In the genomic region with DNA sequence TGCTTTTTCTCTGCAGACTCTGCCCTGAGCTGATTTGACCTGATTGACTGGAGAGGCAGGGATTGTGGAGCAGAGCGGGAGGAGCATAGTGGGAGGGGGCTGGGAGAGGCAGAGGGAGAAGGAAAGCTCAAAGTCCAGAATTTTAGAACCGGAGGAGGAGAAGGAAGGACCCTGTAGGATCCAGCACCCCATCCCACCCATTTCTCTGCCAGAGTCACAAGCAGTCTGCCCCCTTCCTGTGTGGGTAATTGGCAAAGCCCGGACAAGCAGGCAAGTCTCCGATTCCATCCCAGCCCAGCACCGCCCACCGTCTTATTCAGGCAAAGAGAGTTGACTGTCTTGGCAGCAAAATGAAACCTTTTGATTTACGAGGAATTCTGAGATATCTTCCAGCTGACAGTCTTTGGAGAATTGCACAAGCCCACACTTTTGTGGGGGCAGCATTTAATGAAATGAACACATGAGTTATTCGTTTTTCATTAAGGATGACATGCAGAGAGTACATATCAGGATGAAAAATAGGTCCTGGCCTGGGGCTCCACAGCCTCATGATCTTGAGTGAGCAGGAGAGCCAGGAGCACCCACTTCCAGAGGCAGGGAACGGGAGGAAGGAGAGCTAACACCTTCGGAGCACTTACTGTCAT, we compare ENCODE assay signal across 12 cellular contexts.
DNase-seq lines count a peak whose midpoint lies in the region; ATAC-seq and TF ChIP-seq lines count a peak whose summit lies in the region.
"Had no signal": no experiment of that assay in that cellular context is flagged by ENCODE, and none has a peak within 500 bp of the region (broad histone marks: within the 10 kb centered on the region; RNA-seq: fewer than 3 reads in every experiment).

No MANE protein-coding gene starts in this region.

- H3K36me3 ChIP-seq in adrenal gland (replicated peaks in 1 of 2) (no peaks in the 10 kb centered on the region), heart right ventricle (no peaks in the 10 kb centered on the region), sigmoid colon (no peaks in the 10 kb centered on the region)

- WGBS in adrenal gland, 4 donors = 31 to 55% (median 41%) methylated on average over 10 of the region's 10 CpGs
- WGBS in heart right ventricle, 2 donors = 42 to 44% methylated on average over 10 of the region's 10 CpGs
- WGBS in sigmoid colon, 2 donors = 31 to 59% methylated on average over 10 of the region's 10 CpGs

- TF ChIP-seq POLR2A in adrenal gland (IDR thresholded peaks at IDR 0.05) = no peak
- no peak for TF ChIP-seq POLR2A in sigmoid colon (IDR thresholded peaks at IDR 0.05)

- H3K4me1 ChIP-seq in adrenal gland (replicated peaks in 1 of 2) (peaks cover 0 to 32% of the 10 kb centered on the region in 2 donors), heart right ventricle (peaks cover 36 to 63% (median 51%) of the 10 kb centered on the region in 9 donors), sigmoid colon (peaks cover 0 to 60% (median 55%) of the 10 kb centered on the region in 4 donors)
- H3K4me1 ChIP-seq: parathyroid adenoma had no signal

- H3K4me3 ChIP-seq in adrenal gland (no peak overlapping the region), heart right ventricle (peak overlapping the region in 1 of 10 donors; percentile 5), sigmoid colon (no peak overlapping the region)

- H3K9me3 ChIP-seq in adrenal gland (replicated peaks in 1 of 3) = no peaks in the 10 kb centered on the region
- peaks cover 0 to 16% (median 0%) of the 10 kb centered on the region in 11 donors for H3K9me3 ChIP-seq in heart right ventricle
- H3K9me3 ChIP-seq in sigmoid colon = no peaks in the 10 kb centered on the region

- DNase-seq in EH (ENCODE audit: low read depth) (peak; percentile 98), adrenal gland (peak in 6 of 7 donors; percentile 66 to 86 (median 72)), heart right ventricle (peak; percentile 69 to 78), sigmoid colon (peak; percentile 84), SIG-M5 (lab: John Stamatoyannopoulos, UW) (no peak)
- no peak for DNase-seq in stimulated activated CD4-positive, alpha-beta T cell treated with anti-CD3 and anti-CD28 coated beads, Interleukin-4, amount 100 ng/mL, for 24 hours
- DNase-seq: activated CD4-positive, alpha-beta T cell treated with anti-CD3 and anti-CD28 coated beads for 1 hour; GDM1; NCI-H146 had no signal

- peak in 2 of 4 donors; percentile 56 to 73 for TF ChIP-seq EP300 in sigmoid colon (IDR thresholded peaks at IDR 0.05)

- intact Hi-C loops in adrenal gland (cut with DNase I) (no loop called here), heart right ventricle (cut with DNase I) (loop anchor here in 2 of 10 donors (5.0 kb wide), 1 partner anchor 35 kb away; no protein-coding TSS in a partner anchor), sigmoid colon (cut with DNase I) (no loop called here)

- ATAC-seq in heart right ventricle = peak; percentile 11 to 47 (median 38)
- ATAC-seq in HG02588 (IDR thresholded peaks at IDR 0.05; ENCODE audit: unreplicated experiment) = no peak
- ATAC-seq in GM21723 (IDR thresholded peaks at IDR 0.05; ENCODE audit: unreplicated experiment) = no peak

- TF ChIP-seq CTCF in adrenal gland (IDR thresholded peaks at IDR 0.05) = no peak
- TF ChIP-seq CTCF in heart right ventricle (IDR thresholded peaks at IDR 0.05) = no peak
- TF ChIP-seq CTCF in sigmoid colon (IDR thresholded peaks at IDR 0.05) = no peak

- H3K27me3 ChIP-seq in adrenal gland (no peaks in the 10 kb centered on the region), heart right ventricle (no peaks in the 10 kb centered on the region), sigmoid colon (no peaks in the 10 kb centered on the region)

- peak overlapping the region in 4 of 5 donors; percentile 2 to 94 (median 46) for H3K27ac ChIP-seq in adrenal gland
- peak overlapping the region; percentile 57 to 93 (median 90) for H3K27ac ChIP-seq in heart right ventricle
- peak overlapping the region; percentile 72 to 83 (median 78) for H3K27ac ChIP-seq in sigmoid colon
- H3K27ac ChIP-seq: parathyroid adenoma had no signal

Comparison
In these comparisons a context has a peak if more than half of its experiments do, and no peak if none do; other contexts are left out.
1. DNase-seq: peak in EH (single experiment), adrenal gland (6 of 7), heart right ventricle (2 of 2) and sigmoid colon (single experiment); none in stimulated activated CD4-positive, alpha-beta T cell treated with anti-CD3 and anti-CD28 coated beads, Interleukin-4, amount 100 ng/mL, for 24 hours (single experiment) and SIG-M5 (single experiment).
2. ATAC-seq: peak in heart right ventricle (8 of 8); none in HG02588 (single experiment) and GM21723 (single experiment).
3. Peak in every context shown above with its lines, with median percentiles within 50 percentile points of each other: H3K27ac ChIP-seq.